ENCODE assay signal across 16 cellular contexts in the genomic region with DNA sequence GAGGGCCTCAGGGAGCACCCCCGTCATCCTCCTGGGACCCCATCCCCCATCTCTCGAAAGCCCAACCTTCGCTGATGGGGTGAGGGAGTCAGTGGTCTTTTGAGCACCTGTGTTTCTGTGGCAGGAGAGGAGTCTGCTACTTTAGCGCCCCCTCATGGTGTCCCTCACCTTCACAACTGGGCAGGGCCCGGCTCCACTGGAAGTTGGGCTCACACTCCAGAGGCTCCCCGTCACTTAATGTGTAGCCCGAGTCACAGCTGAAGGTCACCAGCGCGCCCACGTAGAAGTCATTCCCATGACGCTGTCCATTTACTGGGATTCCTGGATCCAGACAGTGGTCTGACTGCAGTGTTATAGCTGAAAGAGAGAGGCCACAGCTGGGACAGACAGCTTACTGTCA.
DNase-seq lines count a peak whose midpoint lies in the region; ATAC-seq and TF ChIP-seq lines count a peak whose summit lies in the region.
"Had no signal": no experiment of that assay in that cellular context is flagged by ENCODE, and none has a peak within 500 bp of the region (broad histone marks: within the 10 kb centered on the region; RNA-seq: fewer than 3 reads in every experiment).

No MANE protein-coding gene starts in this region.

- H3K4me3 Mint-ChIP-seq in activated CD4-positive, alpha-beta T cell treated with anti-CD3 and anti-CD28 coated beads for 36 hours = no peak overlapping the region
- no peak overlapping the region for H3K4me3 Mint-ChIP-seq in naive thymus-derived CD8-positive, alpha-beta T cell
- H3K4me3 Mint-ChIP-seq in stimulated activated naive B cell treated with anti-CD40 and anti-IgM and Interleukin-4, amounts not matched to agents 10 μg/mL and 1 μg/mL and 100 μg/mL, for 72 hours = no peak overlapping the region
- H3K4me3 Mint-ChIP-seq: CD8-positive, alpha-beta memory T cell had no signal

- H3K27ac Mint-ChIP-seq in activated CD4-positive, alpha-beta T cell treated with anti-CD3 and anti-CD28 coated beads for 36 hours = no peak overlapping the region
- no peak overlapping the region for H3K27ac Mint-ChIP-seq in naive thymus-derived CD8-positive, alpha-beta T cell
- H3K27ac Mint-ChIP-seq in stimulated activated naive B cell treated with anti-CD40 and anti-IgM and Interleukin-4, amounts not matched to agents 10 μg/mL and 1 μg/mL and 100 μg/mL, for 72 hours = no peak overlapping the region
- H3K27ac Mint-ChIP-seq: CD8-positive, alpha-beta memory T cell had no signal

- H3K27me3 Mint-ChIP-seq in activated CD4-positive, alpha-beta T cell treated with anti-CD3 and anti-CD28 coated beads for 36 hours = peaks cover 6% of the 10 kb centered on the region
- peaks cover 0 to 13% (median 3%) of the 10 kb centered on the region in 5 donors for H3K27me3 Mint-ChIP-seq in naive thymus-derived CD8-positive, alpha-beta T cell
- peaks cover 0 to 9% of the 10 kb centered on the region in 2 donors for H3K27me3 Mint-ChIP-seq in stimulated activated naive B cell treated with anti-CD40 and anti-IgM and Interleukin-4, amounts not matched to agents 10 μg/mL and 1 μg/mL and 100 μg/mL, for 72 hours

- ATAC-seq in activated CD4-positive, alpha-beta T cell treated with anti-CD3 and anti-CD28 coated beads for 36 hours = no peak
- no peak for ATAC-seq in naive thymus-derived CD8-positive, alpha-beta T cell
- ATAC-seq in GM21367 (IDR thresholded peaks at IDR 0.05; ENCODE audit: unreplicated experiment) = no peak
- no peak for ATAC-seq in GM21447 (IDR thresholded peaks at IDR 0.05; ENCODE audit: unreplicated experiment)
- ATAC-seq in stimulated activated naive B cell treated with anti-CD40 and anti-IgM and Interleukin-4, amounts not matched to agents 10 μg/mL and 1 μg/mL and 100 μg/mL, for 72 hours (replicated peaks) = no peak

- H3K36me3 Mint-ChIP-seq in activated CD4-positive, alpha-beta T cell treated with anti-CD3 and anti-CD28 coated beads for 36 hours (ENCODE audit: low read depth) = no peaks in the 10 kb centered on the region
- H3K36me3 Mint-ChIP-seq in naive thymus-derived CD8-positive, alpha-beta T cell = no peaks in the 10 kb centered on the region
- H3K36me3 Mint-ChIP-seq in stimulated activated naive B cell treated with anti-CD40 and anti-IgM and Interleukin-4, amounts not matched to agents 10 μg/mL and 1 μg/mL and 100 μg/mL, for 72 hours = no peaks in the 10 kb centered on the region
- H3K36me3 Mint-ChIP-seq: CD8-positive, alpha-beta memory T cell had no signal

- POLR2A ChIA-PET in activated CD4-positive, alpha-beta T cell treated with anti-CD3 and anti-CD28 coated beads for 36 hours (lab: Charles Lee) = no interaction called here
- POLR2A ChIA-PET in naive thymus-derived CD8-positive, alpha-beta T cell (lab: Charles Lee) = no interaction called here

- no peak for TF ChIP-seq POLR2A in NB4 (IDR thresholded peaks at IDR 0.05; ENCODE audit: extremely low read depth, insufficient read length)

- intact Hi-C loops in activated CD4-positive, alpha-beta T cell treated with anti-CD3 and anti-CD28 coated beads for 36 hours (cut with DNase I, micrococcal nuclease) = no loop called here

- peak; percentile 7 for DNase-seq in activated CD4-positive, alpha-beta T cell treated with anti-CD3 and anti-CD28 coated beads for 36 hours
- DNase-seq in activated CD4-positive, alpha-beta T cell treated with anti-CD3 and anti-CD28 coated beads for 48 hours = no peak
- DNase-seq in NB4 (ENCODE audit: low read depth) (no peak), iPS-NIHi11 (ENCODE audit: low spot score) (peak; percentile 25)
- DNase-seq in naive thymus-derived CD8-positive, alpha-beta T cell = no peak
- no peak for DNase-seq in stimulated activated naive B cell treated with anti-CD40 and anti-IgM and Interleukin-4, amounts not matched to agents 10 μg/mL and 1 μg/mL and 100 μg/mL, for 72 hours
- DNase-seq: CD8-positive, alpha-beta memory T cell; DMS79; NCI-H1436 treated with DMSO at 0.1 percent for 48 hours; NCI-H2029 treated with DMSO at 0.1 percent for 48 hours; NCI-H510A; PC-9 had no signal

- CTCF ChIA-PET in activated CD4-positive, alpha-beta T cell treated with anti-CD3 and anti-CD28 coated beads for 36 hours (lab: Charles Lee) = no interaction called here

- H3K9me3 Mint-ChIP-seq in activated CD4-positive, alpha-beta T cell treated with anti-CD3 and anti-CD28 coated beads for 36 hours (ENCODE audit: low read depth) = no peaks in the 10 kb centered on the region
- peaks cover 0 to 1% (median 0%) of the 10 kb centered on the region in 9 donors for H3K9me3 Mint-ChIP-seq in naive thymus-derived CD8-positive, alpha-beta T cell
- no peaks in the 10 kb centered on the region for H3K9me3 Mint-ChIP-seq in stimulated activated naive B cell treated with anti-CD40 and anti-IgM and Interleukin-4, amounts not matched to agents 10 μg/mL and 1 μg/mL and 100 μg/mL, for 72 hours
- H3K9me3 Mint-ChIP-seq: CD8-positive, alpha-beta memory T cell had no signal

- no peaks in the 10 kb centered on the region for H3K4me1 Mint-ChIP-seq in activated CD4-positive, alpha-beta T cell treated with anti-CD3 and anti-CD28 coated beads for 36 hours
- no peaks in the 10 kb centered on the region for H3K4me1 Mint-ChIP-seq in naive thymus-derived CD8-positive, alpha-beta T cell
- H3K4me1 Mint-ChIP-seq in stimulated activated naive B cell treated with anti-CD40 and anti-IgM and Interleukin-4, amounts not matched to agents 10 μg/mL and 1 μg/mL and 100 μg/mL, for 72 hours = no peaks in the 10 kb centered on the region
- H3K4me1 Mint-ChIP-seq: CD8-positive, alpha-beta memory T cell had no signal

- no peak overlapping the region for H3K4me3 ChIP-seq in NB4 (ENCODE audit: low read depth, low read length)
- H3K4me3 ChIP-seq: BLaER1, PC-9, SJSA1 had no signal

- peak; percentile 26 for TF ChIP-seq CTCF in NB4 (IDR thresholded peaks at IDR 0.05; ENCODE audit: low read depth, low read length)

Comparison
In these comparisons a context has a peak if more than half of its experiments do, and no peak if none do; other contexts are left out.
1. DNase-seq: peak in activated CD4-positive, alpha-beta T cell treated with anti-CD3 and anti-CD28 coated beads for 36 hours (single experiment) and iPS-NIHi11 (single experiment); none in activated CD4-positive, alpha-beta T cell treated with anti-CD3 and anti-CD28 coated beads for 48 hours (single experiment), NB4 (single experiment), naive thymus-derived CD8-positive, alpha-beta T cell (0 of 10) and stimulated activated naive B cell treated with anti-CD40 and anti-IgM and Interleukin-4, amounts not matched to agents 10 μg/mL and 1 μg/mL and 100 μg/mL, for 72 hours (single experiment).